In genomic region chr3:38580450-38581382, GRCh38 we compare ENCODE assay signal across 22 cellular contexts.
DNase-seq lines count a peak whose midpoint lies in the region; ATAC-seq lines count a peak whose summit lies in the region.
"Had no signal": no experiment of that assay in that cellular context is flagged by ENCODE, and none has a peak within 500 bp of the region (broad histone marks: within the 10 kb centered on the region; RNA-seq: fewer than 3 reads in every experiment).

No MANE protein-coding gene starts in this region.

- H3K4me1 Mint-ChIP-seq in stimulated activated naive CD8-positive, alpha-beta T cell treated with anti-CD3 and anti-CD28 coated beads, Interleukin-15, amount 100 ng/mL, for 72 hours, result no peaks in the 10 kb centered on the region
- no peaks in the 10 kb centered on the region for H3K4me1 Mint-ChIP-seq in activated CD8-positive, alpha-beta T cell treated with anti-CD3 and anti-CD28 coated beads, Interleukin-2, amount 10 ng/mL, durations not matched to agents 7 days and 5 days (ENCODE audit: low read depth)
- H3K4me1 Mint-ChIP-seq: activated naive CD8-positive, alpha-beta T cell treated with anti-CD3 and anti-CD28 coated beads for 36 hours had no signal

- H2BK12ac ChIP-seq in neuronal stem cell (ENCODE audit: low read length), result no peak overlapping the region

- H2BK15ac ChIP-seq in neuronal stem cell (ENCODE audit: low read length), result no peak overlapping the region

- CTCF ChIA-PET in activated CD8-positive, alpha-beta T cell treated with anti-CD3 and anti-CD28 coated beads, Interleukin-2, amount 10 ng/mL, durations not matched to agents 7 days and 5 days (lab: Charles Lee), result no interaction called here

- H3K4me1 ChIP-seq in neuronal stem cell (ENCODE audit: control insufficient read depth in 2 of 2, insufficient read depth in 1 of 2, low read depth in 1 of 2, low read length in 2 of 2), result peaks cover 0 to 2% of the 10 kb centered on the region in 2 donors
- H3K4me1 ChIP-seq: left lung had no signal

- no peak for DNase-seq in stimulated activated naive CD8-positive, alpha-beta T cell treated with anti-CD3 and anti-CD28 coated beads, Interleukin-15, amount 100 ng/mL, for 72 hours
- DNase-seq in stimulated activated naive CD8-positive, alpha-beta T cell treated with anti-CD3 and anti-CD28 coated beads, Interleukin-15, Interleukin-2, amounts not matched to agents 100 U/mL and 50 U/mL, for 24 hours, result no peak
- no peak for DNase-seq in Right ventricle myocardium superior
- DNase-seq in neuronal stem cell (ENCODE audit: low spot score), result no peak
- no peak for DNase-seq in HuH-7 (ENCODE audit: low spot score)
- DNase-seq in T-helper 2 cell, result no peak
- no peak for DNase-seq in NCI-H345 treated with DMSO at 0.1 percent for 48 hours (lab: John Stamatoyannopoulos, UW; ENCODE audit: unreplicated experiment)
- DNase-seq in activated CD8-positive, alpha-beta T cell treated with anti-CD3 and anti-CD28 coated beads, Interleukin-2, amount 10 ng/mL, durations not matched to agents 7 days and 5 days, result no peak
- DNase-seq: ACHN; activated CD4-positive, alpha-beta T cell treated with anti-CD3 and anti-CD28 coated beads, Interleukin-2, amount 50 U/mL, for 48 hours; activated naive CD8-positive, alpha-beta T cell treated with anti-CD3 and anti-CD28 coated beads for 36 hours; GM23248; MM.1S; NCI-H146; NCI-H774; SHP77 treated with DMSO at 0.1 percent for 48 hours; stimulated activated CD4-positive, alpha-beta T cell treated with anti-CD3 and anti-CD28 coated beads, Interleukin-4, amount 100 ng/mL, for 4 hours had no signal

- H4K91ac ChIP-seq in neuronal stem cell (ENCODE audit: low read depth, low read length, poor library complexity), result no peak overlapping the region

- no peaks in the 10 kb centered on the region for H3K27me3 Mint-ChIP-seq in stimulated activated naive CD8-positive, alpha-beta T cell treated with anti-CD3 and anti-CD28 coated beads, Interleukin-15, amount 100 ng/mL, for 72 hours
- H3K27me3 Mint-ChIP-seq in activated CD8-positive, alpha-beta T cell treated with anti-CD3 and anti-CD28 coated beads, Interleukin-2, amount 10 ng/mL, durations not matched to agents 7 days and 5 days (ENCODE audit: low read depth), result no peaks in the 10 kb centered on the region
- H3K27me3 Mint-ChIP-seq: activated naive CD8-positive, alpha-beta T cell treated with anti-CD3 and anti-CD28 coated beads for 36 hours had no signal

- H3K27ac Mint-ChIP-seq in stimulated activated naive CD8-positive, alpha-beta T cell treated with anti-CD3 and anti-CD28 coated beads, Interleukin-15, amount 100 ng/mL, for 72 hours, result no peak overlapping the region
- H3K27ac Mint-ChIP-seq in activated CD8-positive, alpha-beta T cell treated with anti-CD3 and anti-CD28 coated beads, Interleukin-2, amount 10 ng/mL, durations not matched to agents 7 days and 5 days, result no peak overlapping the region
- H3K27ac Mint-ChIP-seq: activated naive CD8-positive, alpha-beta T cell treated with anti-CD3 and anti-CD28 coated beads for 36 hours; CD14-positive monocyte; T-helper 1 cell treated with Interleukin-12 subunit alpha and Interleukin-12 subunit beta and Interleukin-4 antibody, amounts not matched to agents 30 μg/mL and 1 μg/mL, for 36 hours had no signal

- ATAC-seq in stimulated activated naive CD8-positive, alpha-beta T cell treated with anti-CD3 and anti-CD28 coated beads, Interleukin-15, amount 100 ng/mL, for 72 hours, result peak; percentile 18
- no peak for ATAC-seq in stimulated activated naive CD8-positive, alpha-beta T cell treated with anti-CD3 and anti-CD28 coated beads, Interleukin-15, Interleukin-2, amounts not matched to agents 100 U/mL and 50 U/mL, for 24 hours
- ATAC-seq in Right ventricle myocardium superior (ENCODE audit: poor library complexity), result peak; percentile 14
- ATAC-seq in activated CD8-positive, alpha-beta T cell treated with anti-CD3 and anti-CD28 coated beads, Interleukin-2, amount 10 ng/mL, durations not matched to agents 7 days and 5 days, result no peak
- ATAC-seq: K562, left lung had no signal

- no peak overlapping the region for H3K9ac ChIP-seq in neuronal stem cell (ENCODE audit: low read depth, low read length, poor library complexity)
- H3K9ac ChIP-seq: GM23248 had no signal

- H2AFZ ChIP-seq in neuronal stem cell (ENCODE audit: low read length), result no peak overlapping the region
- H2AFZ ChIP-seq: GM23248 had no signal

- H3K14ac ChIP-seq in neuronal stem cell (ENCODE audit: low read length), result no peak overlapping the region

- H3K4ac ChIP-seq in neuronal stem cell (ENCODE audit: low read length), result no peak overlapping the region

- H3K27ac ChIP-seq in neuronal stem cell (replicated peaks; ENCODE audit: low read length), result no peak overlapping the region
- H3K27ac ChIP-seq: GM23248, left lung had no signal

- no CpG with 5 or more reads among the region's 21 CpGs for WGBS in neuronal stem cell (ENCODE audit: extremely low coverage in 2 of 2, insufficient read length in 2 of 2, insufficient replicate concordance in 1 of 2), 2 donors

- no peaks in the 10 kb centered on the region for H3K36me3 ChIP-seq in neuronal stem cell (replicated peaks in 1 of 2; ENCODE audit: control insufficient read depth in 2 of 2, insufficient read depth in 2 of 2, low read length in 2 of 2)
- H3K36me3 ChIP-seq: left lung had no signal

- H3K79me1 ChIP-seq in neuronal stem cell (ENCODE audit: low read depth, low read length), result no peaks in the 10 kb centered on the region

- H3K4me2 ChIP-seq in neuronal stem cell (ENCODE audit: insufficient read depth, low read length, poor library complexity, severe bottlenecking), result no peak overlapping the region

- intact Hi-C loops in Right ventricle myocardium superior (cut with DNase I), result no loop called here

- no peak overlapping the region for H4K8ac ChIP-seq in neuronal stem cell (ENCODE audit: low read depth, low read length)

- no peak overlapping the region for H2BK5ac ChIP-seq in neuronal stem cell (ENCODE audit: low read length)

- POLR2A ChIA-PET in activated CD8-positive, alpha-beta T cell treated with anti-CD3 and anti-CD28 coated beads, Interleukin-2, amount 10 ng/mL, durations not matched to agents 7 days and 5 days (lab: Charles Lee), result no interaction called here

- H3K18ac ChIP-seq in neuronal stem cell (ENCODE audit: low read length), result no peak overlapping the region

- H3K9me3 ChIP-seq in neuronal stem cell (replicated peaks in 1 of 2; ENCODE audit: control insufficient read depth in 2 of 2, insufficient read depth in 1 of 2, low read depth in 1 of 2, low read length in 2 of 2), result no peaks in the 10 kb centered on the region
- H3K9me3 ChIP-seq: left lung, mucosa of descending colon had no signal

- H3K4me3 ChIP-seq in neuronal stem cell (ENCODE audit: low read length in 2 of 2), result no peak overlapping the region
- H3K4me3 ChIP-seq: GM23248, K562, left lung, mucosa of descending colon had no signal

- peak overlapping the region; percentile 37 for H2AK5ac ChIP-seq in neuronal stem cell (ENCODE audit: low read depth, low read length)

- no peaks in the 10 kb centered on the region for H3K9me3 Mint-ChIP-seq in stimulated activated naive CD8-positive, alpha-beta T cell treated with anti-CD3 and anti-CD28 coated beads, Interleukin-15, amount 100 ng/mL, for 72 hours
- H3K9me3 Mint-ChIP-seq in activated CD8-positive, alpha-beta T cell treated with anti-CD3 and anti-CD28 coated beads, Interleukin-2, amount 10 ng/mL, durations not matched to agents 7 days and 5 days (ENCODE audit: insufficient read depth), result no peaks in the 10 kb centered on the region
- H3K9me3 Mint-ChIP-seq: activated naive CD8-positive, alpha-beta T cell treated with anti-CD3 and anti-CD28 coated beads for 36 hours; CD14-positive monocyte; T-helper 1 cell treated with Interleukin-12 subunit alpha and Interleukin-12 subunit beta and Interleukin-4 antibody, amounts not matched to agents 30 μg/mL and 1 μg/mL, for 36 hours had no signal

- H3K4me3 Mint-ChIP-seq in stimulated activated naive CD8-positive, alpha-beta T cell treated with anti-CD3 and anti-CD28 coated beads, Interleukin-15, amount 100 ng/mL, for 72 hours, result no peak overlapping the region
- H3K4me3 Mint-ChIP-seq in activated CD8-positive, alpha-beta T cell treated with anti-CD3 and anti-CD28 coated beads, Interleukin-2, amount 10 ng/mL, durations not matched to agents 7 days and 5 days, result no peak overlapping the region
- H3K4me3 Mint-ChIP-seq: activated naive CD8-positive, alpha-beta T cell treated with anti-CD3 and anti-CD28 coated beads for 36 hours; CD14-positive monocyte; T-helper 1 cell treated with Interleukin-12 subunit alpha and Interleukin-12 subunit beta and Interleukin-4 antibody, amounts not matched to agents 30 μg/mL and 1 μg/mL, for 36 hours had no signal

- H2BK120ac ChIP-seq in neuronal stem cell (ENCODE audit: low read depth, low read length), result no peak overlapping the region

- no peak overlapping the region for H3K23ac ChIP-seq in neuronal stem cell (ENCODE audit: low read depth, low read length, poor library complexity)

- peaks cover 0 to 22% (median 0%) of the 10 kb centered on the region in 3 experiments for H3K27me3 ChIP-seq in neuronal stem cell (ENCODE audit: control insufficient read depth in 3 of 3, insufficient read depth in 3 of 3, low read depth in 1 of 3, low read length in 3 of 3)
- H3K27me3 ChIP-seq: left lung had no signal

- no peaks in the 10 kb centered on the region for H3K36me3 Mint-ChIP-seq in activated CD8-positive, alpha-beta T cell treated with anti-CD3 and anti-CD28 coated beads, Interleukin-2, amount 10 ng/mL, durations not matched to agents 7 days and 5 days (ENCODE audit: low read depth)
- H3K36me3 Mint-ChIP-seq: activated naive CD8-positive, alpha-beta T cell treated with anti-CD3 and anti-CD28 coated beads for 36 hours; CD14-positive monocyte had no signal

Comparison
In these comparisons a context has a peak if more than half of its experiments do, and no peak if none do; other contexts are left out.
1. ATAC-seq: peak in stimulated activated naive CD8-positive, alpha-beta T cell treated with anti-CD3 and anti-CD28 coated beads, Interleukin-15, amount 100 ng/mL, for 72 hours (single experiment) and Right ventricle myocardium superior (single experiment); none in stimulated activated naive CD8-positive, alpha-beta T cell treated with anti-CD3 and anti-CD28 coated beads, Interleukin-15, Interleukin-2, amounts not matched to agents 100 U/mL and 50 U/mL, for 24 hours (single experiment) and activated CD8-positive, alpha-beta T cell treated with anti-CD3 and anti-CD28 coated beads, Interleukin-2, amount 10 ng/mL, durations not matched to agents 7 days and 5 days (single experiment).